ENCODE assay signal across 26 cellular contexts in the genomic region with DNA sequence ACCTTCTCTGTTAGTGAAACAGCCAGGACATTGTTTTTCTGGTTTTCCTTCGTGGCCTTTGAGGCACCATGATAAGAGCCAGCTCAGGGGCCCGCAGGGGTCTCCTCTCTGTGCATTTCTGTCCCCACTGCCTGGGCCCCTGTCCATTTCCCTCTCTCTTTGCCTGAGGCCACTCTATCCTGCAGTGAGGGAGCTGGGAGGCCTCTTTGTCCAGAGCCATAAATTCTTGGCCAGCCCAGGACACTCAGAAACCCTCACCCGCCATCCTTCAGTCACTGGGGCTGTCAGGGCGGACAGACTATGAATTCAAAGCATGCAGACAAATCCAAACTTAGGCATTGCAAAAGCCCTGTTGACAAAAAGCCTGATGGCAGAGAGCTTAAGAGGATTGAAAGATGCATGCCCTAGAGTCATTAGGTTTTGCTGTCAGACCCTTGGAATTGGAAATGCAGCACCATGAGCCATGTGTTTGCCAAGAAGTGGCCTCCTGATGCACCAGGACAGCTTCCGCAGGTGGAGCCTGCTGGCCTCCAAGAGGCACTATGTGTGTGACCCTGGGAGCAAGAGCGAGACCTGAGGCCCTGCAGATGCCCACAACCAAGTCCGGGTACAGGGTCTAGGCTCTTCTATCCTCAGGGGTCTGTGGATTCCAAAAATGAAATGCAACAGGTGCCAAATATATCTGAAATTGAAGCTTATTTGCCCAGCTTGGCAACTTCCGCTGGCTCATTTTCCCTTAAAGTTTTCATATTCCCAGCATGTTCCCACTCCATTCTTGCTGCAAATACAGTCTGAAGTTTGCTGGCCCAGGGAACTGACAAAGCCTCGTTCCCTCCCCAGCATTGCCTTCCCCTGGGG.
DNase-seq lines count a peak whose midpoint lies in the region; ATAC-seq and TF ChIP-seq lines count a peak whose summit lies in the region.
"Had no signal": no experiment of that assay in that cellular context is flagged by ENCODE, and none has a peak within 500 bp of the region (broad histone marks: within the 10 kb centered on the region; RNA-seq: fewer than 3 reads in every experiment).

No MANE protein-coding gene starts in this region.

- H3K27me3 ChIP-seq in right cardiac atrium (ENCODE audit: control insufficient read depth, insufficient read depth), result no peaks in the 10 kb centered on the region
- no peaks in the 10 kb centered on the region for H3K27me3 ChIP-seq in right atrium auricular region
- H3K27me3 ChIP-seq in ectodermal cell (ENCODE audit: control insufficient read depth, insufficient read depth, low read length, poor library complexity, severe bottlenecking), result no peaks in the 10 kb centered on the region
- no peaks in the 10 kb centered on the region for H3K27me3 ChIP-seq in neural progenitor cell
- no peaks in the 10 kb centered on the region for H3K27me3 ChIP-seq in naive thymus-derived CD4-positive, alpha-beta T cell (ENCODE audit: control insufficient read depth in 2 of 2, insufficient read depth in 2 of 2, low read length in 2 of 2)
- H3K27me3 ChIP-seq: BLaER1 treated with 17β-estradiol and CSF1 and Interleukin-3, amounts not matched to agents 10 nM and 100 nM; brain microvascular endothelial cell; neutrophil; transverse colon had no signal

- TF ChIP-seq CTCF in right atrium auricular region (IDR thresholded peaks at IDR 0.05) (no peak), neural progenitor cell (IDR thresholded peaks at IDR 0.05) (no peak), type B pancreatic cell (conservative IDR thresholded peaks at IDR 0.05) (no peak)

- H3K4me1 Mint-ChIP-seq in neural progenitor cell (peaks cover 8% of the 10 kb centered on the region), type B pancreatic cell (ENCODE audit: unreplicated experiment) (peaks cover 4% of the 10 kb centered on the region)
- peaks cover 0 to 5% (median 0%) of the 10 kb centered on the region in 7 donors for H3K4me1 Mint-ChIP-seq in naive thymus-derived CD4-positive, alpha-beta T cell

- intact Hi-C loops in right cardiac atrium (cut with DNase I), result no loop called here
- intact Hi-C loops in naive thymus-derived CD4-positive, alpha-beta T cell (cut with micrococcal nuclease), result no loop called here

- H3K4me1 ChIP-seq in right cardiac atrium (ENCODE audit: control insufficient read depth, insufficient read depth, low read length), result peaks cover 6% of the 10 kb centered on the region
- no peaks in the 10 kb centered on the region for H3K4me1 ChIP-seq in right atrium auricular region
- H3K4me1 ChIP-seq in ectodermal cell (ENCODE audit: control insufficient read depth, insufficient read depth, low read length), result peaks cover 40% of the 10 kb centered on the region
- peaks cover 38% of the 10 kb centered on the region for H3K4me1 ChIP-seq in neural progenitor cell
- H3K4me1 ChIP-seq in naive thymus-derived CD4-positive, alpha-beta T cell (ENCODE audit: control insufficient read depth in 2 of 2, insufficient read depth in 2 of 2, low read length in 2 of 2), result no peaks in the 10 kb centered on the region
- H3K4me1 ChIP-seq: transverse colon had no signal

- H3K9me3 ChIP-seq in right cardiac atrium (ENCODE audit: control insufficient read depth, low read length), result no peaks in the 10 kb centered on the region
- H3K9me3 ChIP-seq in right atrium auricular region, result no peaks in the 10 kb centered on the region
- H3K9me3 ChIP-seq in ectodermal cell (ENCODE audit: control insufficient read depth, low read length), result peaks cover 2% of the 10 kb centered on the region
- H3K9me3 ChIP-seq in neural progenitor cell (ENCODE audit: low read depth), result no peaks in the 10 kb centered on the region
- H3K9me3 ChIP-seq in naive thymus-derived CD4-positive, alpha-beta T cell (ENCODE audit: control insufficient read depth in 2 of 3, low read length in 3 of 3), result no peaks in the 10 kb centered on the region
- H3K9me3 ChIP-seq: BLaER1 treated with 17β-estradiol and CSF1 and Interleukin-3, amounts not matched to agents 10 nM and 100 nM; neutrophil; transverse colon had no signal

- no peak for DNase-seq in right cardiac atrium
- no peak for DNase-seq in right atrium auricular region (ENCODE audit: low spot score)
- no peak for DNase-seq in neural progenitor cell (ENCODE audit: low spot score)
- no peak for DNase-seq in superior temporal gyrus (ENCODE audit: extremely low spot score)
- DNase-seq in naive thymus-derived CD4-positive, alpha-beta T cell, result no peak
- DNase-seq in type B pancreatic cell (ENCODE audit: extremely low spot score, unreplicated experiment), result no peak
- DNase-seq: activated CD4-positive, alpha-beta memory T cell treated with anti-CD3 and anti-CD28 coated beads for 36 hours; activated CD8-positive, alpha-beta memory T cell treated with anti-CD3 and anti-CD28 coated beads, Interleukin-2, amount 50 U/mL, for 4 hours; activated effector memory CD4-positive, alpha-beta T cell treated with anti-CD3 and anti-CD28 coated beads, Interleukin-2, amount 50 U/mL, for 16 hours; brain microvascular endothelial cell; effector CD8-positive, alpha-beta T cell; GDM1; glutamatergic neuron; KBM-7; NCI-H1436; NCI-H446 treated with DMSO at 0.1 percent for 48 hours; NCI-H82; RPMI8226; small intestine; stimulated activated naive CD8-positive, alpha-beta T cell treated with anti-CD3 and anti-CD28 coated beads, Interleukin-15, amount 100 ng/mL, for 72 hours; T-helper 1 cell; transverse colon had no signal

- H3K27me3 Mint-ChIP-seq in neural progenitor cell (ENCODE audit: insufficient read depth, low read depth) (peaks cover 5% of the 10 kb centered on the region), type B pancreatic cell (no peaks in the 10 kb centered on the region)
- no peaks in the 10 kb centered on the region for H3K27me3 Mint-ChIP-seq in naive thymus-derived CD4-positive, alpha-beta T cell
- H3K27me3 Mint-ChIP-seq: activated CD4-positive, alpha-beta memory T cell treated with anti-CD3 and anti-CD28 coated beads for 36 hours; stimulated activated naive CD8-positive, alpha-beta T cell treated with anti-CD3 and anti-CD28 coated beads, Interleukin-15, amount 100 ng/mL, for 72 hours had no signal

- H3K9ac ChIP-seq in neural progenitor cell, result no peak overlapping the region
- H3K9ac ChIP-seq: BLaER1 treated with 17β-estradiol and CSF1 and Interleukin-3, amounts not matched to agents 10 nM and 100 nM had no signal

- H3K36me3 ChIP-seq in right atrium auricular region (peaks cover 19% of the 10 kb centered on the region), ectodermal cell (ENCODE audit: control insufficient read depth, insufficient read depth, low read length) (peaks cover 8% of the 10 kb centered on the region), neural progenitor cell (no peaks in the 10 kb centered on the region)
- peaks cover 0 to 57% (median 7%) of the 10 kb centered on the region in 3 experiments for H3K36me3 ChIP-seq in naive thymus-derived CD4-positive, alpha-beta T cell (ENCODE audit: control insufficient read depth in 2 of 3, insufficient read depth in 3 of 3, low read length in 3 of 3)
- H3K36me3 ChIP-seq: transverse colon had no signal

- ATAC-seq in right cardiac atrium, result peak; percentile 13 to 34
- no peak for ATAC-seq in GM21423 (IDR thresholded peaks at IDR 0.05; ENCODE audit: unreplicated experiment)
- ATAC-seq in naive thymus-derived CD4-positive, alpha-beta T cell, result no peak
- ATAC-seq: stimulated activated naive CD8-positive, alpha-beta T cell treated with anti-CD3 and anti-CD28 coated beads, Interleukin-15, amount 100 ng/mL, for 72 hours had no signal

- H3F3A ChIP-seq in neural progenitor cell (ENCODE audit: low read depth), result peaks cover 17% of the 10 kb centered on the region

- H3K27ac ChIP-seq in right cardiac atrium (ENCODE audit: low read length), result peak overlapping the region; percentile 34
- H3K27ac ChIP-seq in right atrium auricular region, result no peak overlapping the region
- H3K27ac ChIP-seq in ectodermal cell (ENCODE audit: insufficient read depth, low read depth, low read length, poor library complexity, severe bottlenecking), result peak overlapping the region; percentile 8
- no peak overlapping the region for H3K27ac ChIP-seq in neural progenitor cell
- H3K27ac ChIP-seq in naive thymus-derived CD4-positive, alpha-beta T cell (ENCODE audit: low read depth, low read length), result no peak overlapping the region
- H3K27ac ChIP-seq: BLaER1 treated with 17β-estradiol and CSF1 and Interleukin-3, amounts not matched to agents 10 nM and 100 nM; brain microvascular endothelial cell; neutrophil; transverse colon had no signal

- H3K27ac Mint-ChIP-seq in neural progenitor cell (no peak overlapping the region), type B pancreatic cell (no peak overlapping the region)
- no peak overlapping the region for H3K27ac Mint-ChIP-seq in naive thymus-derived CD4-positive, alpha-beta T cell
- H3K27ac Mint-ChIP-seq: activated CD4-positive, alpha-beta memory T cell treated with anti-CD3 and anti-CD28 coated beads for 36 hours had no signal

- WGBS in right cardiac atrium, result 78% methylated on average over 9 of the region's 9 CpGs
- 84% methylated on average over 9 of the region's 9 CpGs for WGBS in ectodermal cell, 2 experiments

- H3K4me2 ChIP-seq in neural progenitor cell, result peak overlapping the region; percentile 11
- H3K4me2 ChIP-seq: BLaER1 treated with 17β-estradiol and CSF1 and Interleukin-3, amounts not matched to agents 10 nM and 100 nM had no signal

- no peak overlapping the region for H3K4me3 Mint-ChIP-seq in neural progenitor cell
- H3K4me3 Mint-ChIP-seq in naive thymus-derived CD4-positive, alpha-beta T cell, result no peak overlapping the region
- no peak overlapping the region for H3K4me3 Mint-ChIP-seq in type B pancreatic cell
- H3K4me3 Mint-ChIP-seq: activated CD4-positive, alpha-beta memory T cell treated with anti-CD3 and anti-CD28 coated beads for 36 hours; stimulated activated naive CD8-positive, alpha-beta T cell treated with anti-CD3 and anti-CD28 coated beads, Interleukin-15, amount 100 ng/mL, for 72 hours had no signal

- H3K4me3 ChIP-seq in right cardiac atrium (ENCODE audit: low read length) (no peak overlapping the region), right atrium auricular region (no peak overlapping the region), ectodermal cell (ENCODE audit: insufficient read depth, low read depth, low read length) (no peak overlapping the region), neural progenitor cell (no peak overlapping the region)
- no peak overlapping the region for H3K4me3 ChIP-seq in naive thymus-derived CD4-positive, alpha-beta T cell (ENCODE audit: low read length)
- H3K4me3 ChIP-seq: BLaER1 treated with 17β-estradiol and CSF1 and Interleukin-3, amounts not matched to agents 10 nM and 100 nM; transverse colon had no signal

- H3K36me3 Mint-ChIP-seq in neural progenitor cell, result peaks cover 27% of the 10 kb centered on the region
- H3K36me3 Mint-ChIP-seq in naive thymus-derived CD4-positive, alpha-beta T cell, result peaks cover 7 to 73% (median 49%) of the 10 kb centered on the region in 5 donors
- H3K36me3 Mint-ChIP-seq in type B pancreatic cell, result peaks cover 28% of the 10 kb centered on the region

- POLR2A ChIA-PET in naive thymus-derived CD4-positive, alpha-beta T cell (lab: Charles Lee), result interaction anchor here (0.6 kb wide), 1 partner anchor 565 kb away, joined by 3 read pairs; no protein-coding TSS in a partner anchor

- H3K79me2 ChIP-seq in neural progenitor cell (ENCODE audit: low read depth), result no peaks in the 10 kb centered on the region

- CTCF ChIA-PET in naive thymus-derived CD4-positive, alpha-beta T cell (lab: Charles Lee), result no interaction called here

- H2AFZ ChIP-seq in neural progenitor cell (replicated peaks), result no peak overlapping the region

- no peaks in the 10 kb centered on the region for H3K9me3 Mint-ChIP-seq in neural progenitor cell
- no peaks in the 10 kb centered on the region for H3K9me3 Mint-ChIP-seq in naive thymus-derived CD4-positive, alpha-beta T cell
- no peaks in the 10 kb centered on the region for H3K9me3 Mint-ChIP-seq in type B pancreatic cell
- H3K9me3 Mint-ChIP-seq: activated CD4-positive, alpha-beta memory T cell treated with anti-CD3 and anti-CD28 coated beads for 36 hours; stimulated activated naive CD8-positive, alpha-beta T cell treated with anti-CD3 and anti-CD28 coated beads, Interleukin-15, amount 100 ng/mL, for 72 hours had no signal

- peaks cover 11% of the 10 kb centered on the region for H4K20me1 ChIP-seq in neural progenitor cell (ENCODE audit: low read depth)

Comparison
In these comparisons a context has a peak if more than half of its experiments do, and no peak if none do; other contexts are left out.
1. H3K27ac ChIP-seq: peak in right cardiac atrium (single experiment) and ectodermal cell (single experiment); none in right atrium auricular region (0 of 2), neural progenitor cell (single experiment) and naive thymus-derived CD4-positive, alpha-beta T cell (single experiment).
2. ATAC-seq: peak in right cardiac atrium (2 of 2); none in GM21423 (single experiment) and naive thymus-derived CD4-positive, alpha-beta T cell (single experiment).